Comparison of ENCODE assay signal across 1 cellular context in the genomic region with DNA sequence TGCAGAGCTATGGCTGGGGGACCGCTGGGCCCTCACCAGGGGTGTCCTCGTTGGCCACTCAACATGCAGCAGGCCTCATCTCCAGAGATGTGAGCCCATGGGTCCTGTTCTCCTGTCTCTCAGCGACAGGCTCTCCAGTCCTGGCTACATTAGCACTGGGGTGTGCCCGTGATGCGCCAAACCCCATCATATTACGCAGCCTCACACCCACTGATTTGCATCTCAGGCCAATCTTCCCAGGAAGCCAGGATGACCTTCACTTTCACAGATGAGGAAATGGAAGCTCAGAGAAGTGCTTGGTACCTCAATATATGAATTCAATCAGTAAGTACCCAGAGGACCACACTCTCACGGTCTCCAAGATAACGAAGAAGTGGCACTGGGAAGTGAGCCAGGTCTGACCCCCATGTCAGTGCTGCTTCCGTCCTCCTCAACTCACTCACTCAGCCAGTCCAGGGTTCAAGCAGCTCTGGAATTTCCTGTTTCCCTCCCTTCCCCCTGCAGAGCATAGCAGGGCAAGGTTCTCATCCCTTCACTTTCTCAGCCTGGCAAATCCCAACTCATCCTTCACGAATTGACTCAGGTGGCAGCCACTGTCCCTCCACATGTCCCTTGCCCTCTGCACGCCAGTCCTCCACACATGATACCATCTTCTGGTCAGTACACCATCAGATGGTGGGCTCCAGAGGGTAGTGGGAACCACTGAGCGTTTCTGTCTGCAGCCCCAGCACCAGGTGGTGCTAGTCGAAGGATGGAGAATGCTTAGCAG.
TF ChIP-seq lines count a peak whose summit lies in the region.

No MANE protein-coding gene starts in this region.

TF ChIP-seq in GM23338, 12 proteins besides CTCF, POLR2A, EP300 and RAD21 (continued from another document):
- TF ChIP-seq ZNF114 (CRISPR knock-in tag; IDR thresholded peaks at IDR 0.05), result no peak
TF ChIP-seq in GM23338: peak in this region for 0.
